12 cellular contexts compared by ENCODE assay signal in the genomic region with DNA sequence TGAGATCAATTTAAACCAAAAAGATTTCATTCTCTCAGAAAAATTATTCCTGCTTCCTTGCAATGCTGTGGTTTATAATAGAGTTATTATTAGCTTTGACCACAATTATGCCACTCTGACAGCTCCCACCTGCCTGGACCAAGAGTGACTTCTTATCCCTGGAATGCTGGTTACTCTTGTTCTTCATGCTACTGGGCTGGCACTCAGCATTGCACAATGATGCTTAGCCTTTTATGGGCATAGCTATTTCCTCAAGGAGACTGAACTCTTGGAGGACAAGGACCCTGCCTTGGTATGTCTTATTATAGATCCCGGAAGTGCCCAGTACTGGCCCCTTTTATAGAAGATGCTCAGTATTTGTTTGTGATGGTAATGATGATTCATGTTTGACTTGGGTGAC.
DNase-seq lines count a peak whose midpoint lies in the region; ATAC-seq, FAIRE-seq and TF ChIP-seq lines count a peak whose summit lies in the region.
"Had no signal": no experiment of that assay in that cellular context is flagged by ENCODE, and none has a peak within 500 bp of the region (broad histone marks: within the 10 kb centered on the region; RNA-seq: fewer than 3 reads in every experiment).

No MANE protein-coding gene starts in this region.

- H3K27ac ChIP-seq in HepG2 (ENCODE audit: extremely low read length, insufficient read depth, low read length) (no peak overlapping the region), testis (no peak overlapping the region)
- H3K27ac ChIP-seq: HL-60, skin epidermis had no signal

- no peak for TF ChIP-seq CTCF in HepG2 (CRISPR knock-in tag; IDR thresholded peaks at IDR 0.05)
- TF ChIP-seq CTCF in testis (IDR thresholded peaks at IDR 0.05): no peak

- no peak for ATAC-seq in HepG2
- ATAC-seq: activated T-cell treated with anti-CD3 and anti-CD28 coated beads, Interleukin-2, amount 50 U/mL, for 4 hours had no signal

- CTCF ChIA-PET in HepG2 (lab: Yijun Ruan, JAX; ENCODE audit: low intra/inter-chr PET ratio, low total read pairs): no interaction called here

- H3K36me3 ChIP-seq in HepG2 (replicated peaks in 1 of 2; ENCODE audit: control insufficient read depth in 1 of 2, insufficient read depth in 2 of 2, low read length in 2 of 2) (no peaks in the 10 kb centered on the region), testis (ENCODE audit: low read depth, missing control alignments) (no peaks in the 10 kb centered on the region)
- H3K36me3 ChIP-seq: heart right ventricle had no signal

- POLR2A ChIA-PET in HepG2 (lab: Yijun Ruan, JAX): no interaction called here

- H3K9me3 ChIP-seq in HepG2 (ENCODE audit: low read length) (no peaks in the 10 kb centered on the region), testis (no peaks in the 10 kb centered on the region)
- H3K9me3 ChIP-seq: heart right ventricle had no signal

- in situ Hi-C loops in T47D (cut with HindIII; ENCODE audit: low pct_unique_long_range_greater_than_20kb, low sequenced_read_pairs) (no loop called here), HepG2 (cut with HindIII; ENCODE audit: extremely low pct_ligation_motif_present, low pct_unique_long_range_greater_than_20kb) (no loop called here)

- H4K20me1 ChIP-seq in HepG2 (ENCODE audit: insufficient read depth, low read length): no peaks in the 10 kb centered on the region

- no peak overlapping the region for H3K4me2 ChIP-seq in HepG2 (ENCODE audit: low read depth, low read length)

- TF ChIP-seq POLR2A in HepG2 (IDR thresholded peaks at IDR 0.05; ENCODE audit: insufficient read depth in 1 of 2, low read depth in 2 of 2, low read length in 2 of 2) (no peak), testis (IDR thresholded peaks at IDR 0.05) (no peak)

- H3K9ac ChIP-seq in HepG2 (ENCODE audit: insufficient read depth, low read depth, low read length): no peak overlapping the region

- no peak overlapping the region for H2AFZ ChIP-seq in HepG2 (ENCODE audit: low read length)

- no TSS peak for BruUV-seq in HepG2 (replicated peaks; lab: Mats Ljungman, UMichigan)

- no peak; the same call in 1 of the 2 replicates for TF ChIP-seq RAD21 in Ishikawa (IDR thresholded peaks at IDR 0.05; ENCODE audit: low read depth)
- no peak for TF ChIP-seq RAD21 in HepG2 (CRISPR knock-in tag; IDR thresholded peaks at IDR 0.05)

- TF ChIP-seq EP300 in Ishikawa (IDR thresholded peaks at IDR 0.05; ENCODE audit: borderline replicate concordance) (peak; percentile 91), HepG2 (IDR thresholded peaks at IDR 0.05; ENCODE audit: low read depth in 2 of 2, low read length in 2 of 2) (no peak), HepG2 (CRISPR knock-in tag; IDR thresholded peaks at IDR 0.05; ENCODE audit: borderline replicate concordance) (no peak)

- H3K4me3 ChIP-seq in HepG2 (replicated peaks in 1 of 3; ENCODE audit: insufficient read depth in 1 of 3, low read depth in 2 of 3, low read length in 3 of 3) (no peak overlapping the region), testis (no peak overlapping the region)
- H3K4me3 ChIP-seq: heart right ventricle, skin epidermis had no signal

- no peak for FAIRE-seq in HepG2 (lab: Jason Lieb, UNC)

- WGBS in HepG2 (ENCODE audit: low lambda C conversion rate): 79% methylated on average over 1 of the region's 1 CpG
- WGBS in testis, 2 donors: 67 to 79% methylated on average over 1 of the region's 1 CpG

- H3K27me3 ChIP-seq in HepG2 (ENCODE audit: control insufficient read depth in 1 of 2, insufficient read depth in 2 of 2, low read length in 2 of 2): peaks cover 0 to 4% of the 10 kb centered on the region in 2 experiments; a peak in 1 of 5 replicates
- no peaks in the 10 kb centered on the region for H3K27me3 ChIP-seq in testis
- H3K27me3 ChIP-seq: heart right ventricle had no signal

- DNase-seq in AG08395 (ENCODE audit: low spot score) (peak; percentile 88), T47D (ENCODE audit: low read depth in 1 of 2, low spot score in 1 of 2) (peak; percentile 45 to 96), HepG2 (ENCODE audit: low spot score) (no peak), NCI-H2081 (lab: John Stamatoyannopoulos, UW) (no peak), testis (no peak), NCI-H128 (lab: John Stamatoyannopoulos, UW; ENCODE audit: unreplicated experiment) (no peak)
- DNase-seq in activated naive CD4-positive, alpha-beta T cell treated with Interleukin-2 at 50 U/mL for 16 hours: no peak
- DNase-seq: activated T-cell treated with anti-CD3 and anti-CD28 coated beads, Interleukin-2, amount 50 U/mL, for 4 hours; heart right ventricle had no signal

- no peaks in the 10 kb centered on the region for H3K4me1 ChIP-seq in HepG2 (ENCODE audit: insufficient read depth, low read length)
- no peaks in the 10 kb centered on the region for H3K4me1 ChIP-seq in testis

- H3K79me2 ChIP-seq in HepG2 (ENCODE audit: insufficient read depth, low read length): no peaks in the 10 kb centered on the region

- intact Hi-C loops in HepG2 (cut with micrococcal nuclease; ENCODE audit: unreplicated experiment) (no loop called here), testis (cut with DNase I; ENCODE audit: low total_unique reads) (no loop called here)

TF ChIP-seq in Ishikawa, 13 proteins besides CTCF, POLR2A, EP300 and RAD21 (continues in another document):
- TF ChIP-seq FOXM1 (IDR thresholded peaks at IDR 0.05; ENCODE audit: borderline replicate concordance, low read depth) (peak; percentile 80), TAF1 (IDR thresholded peaks at IDR 0.05; ENCODE audit: low read depth) (no peak), CEBPB (IDR thresholded peaks at IDR 0.05) (peak; percentile 100), TEAD4 (IDR thresholded peaks at IDR 0.05) (peak; percentile 99), TCF12 (IDR thresholded peaks at IDR 0.05; ENCODE audit: low read depth) (peak; percentile 93), MAX (IDR thresholded peaks at IDR 0.05) (peak; percentile 41; the same call in 1 of the 2 replicates), EGR1 (IDR thresholded peaks at IDR 0.05) (no peak), ZBTB7A (IDR thresholded peaks at IDR 0.05; ENCODE audit: low read depth) (no peak)
- TF ChIP-seq, protein P1, sequence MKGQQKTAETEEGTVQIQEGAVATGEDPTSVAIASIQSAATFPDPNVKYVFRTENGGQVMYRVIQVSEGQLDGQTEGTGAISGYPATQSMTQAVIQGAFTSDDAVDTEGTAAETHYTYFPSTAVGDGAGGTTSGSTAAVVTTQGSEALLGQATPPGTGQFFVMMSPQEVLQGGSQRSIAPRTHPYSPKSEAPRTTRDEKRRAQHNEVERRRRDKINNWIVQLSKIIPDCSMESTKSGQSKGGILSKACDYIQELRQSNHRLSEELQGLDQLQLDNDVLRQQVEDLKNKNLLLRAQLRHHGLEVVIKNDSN (IDR thresholded peaks at IDR 0.05): no peak

TF ChIP-seq in HepG2, 621 proteins besides CTCF, POLR2A, EP300 and RAD21:
- TF ChIP-seq, protein P2, sequence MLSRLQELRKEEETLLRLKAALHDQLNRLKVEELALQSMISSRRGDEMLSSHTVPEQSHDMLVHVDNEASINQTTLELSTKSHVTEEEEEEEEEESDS (CRISPR knock-in tag; IDR thresholded peaks at IDR 0.05; ENCODE audit: borderline replicate concordance): no peak
- TF ChIP-seq ETV5 (CRISPR knock-in tag; IDR thresholded peaks at IDR 0.05; ENCODE audit: borderline replicate concordance) (no peak), SRF (IDR thresholded peaks at IDR 0.05; ENCODE audit: low read depth, low read length) (0 out of 2 replicates have a peak, but pooled peaks have one; percentile 25)
- TF ChIP-seq, protein P3, sequence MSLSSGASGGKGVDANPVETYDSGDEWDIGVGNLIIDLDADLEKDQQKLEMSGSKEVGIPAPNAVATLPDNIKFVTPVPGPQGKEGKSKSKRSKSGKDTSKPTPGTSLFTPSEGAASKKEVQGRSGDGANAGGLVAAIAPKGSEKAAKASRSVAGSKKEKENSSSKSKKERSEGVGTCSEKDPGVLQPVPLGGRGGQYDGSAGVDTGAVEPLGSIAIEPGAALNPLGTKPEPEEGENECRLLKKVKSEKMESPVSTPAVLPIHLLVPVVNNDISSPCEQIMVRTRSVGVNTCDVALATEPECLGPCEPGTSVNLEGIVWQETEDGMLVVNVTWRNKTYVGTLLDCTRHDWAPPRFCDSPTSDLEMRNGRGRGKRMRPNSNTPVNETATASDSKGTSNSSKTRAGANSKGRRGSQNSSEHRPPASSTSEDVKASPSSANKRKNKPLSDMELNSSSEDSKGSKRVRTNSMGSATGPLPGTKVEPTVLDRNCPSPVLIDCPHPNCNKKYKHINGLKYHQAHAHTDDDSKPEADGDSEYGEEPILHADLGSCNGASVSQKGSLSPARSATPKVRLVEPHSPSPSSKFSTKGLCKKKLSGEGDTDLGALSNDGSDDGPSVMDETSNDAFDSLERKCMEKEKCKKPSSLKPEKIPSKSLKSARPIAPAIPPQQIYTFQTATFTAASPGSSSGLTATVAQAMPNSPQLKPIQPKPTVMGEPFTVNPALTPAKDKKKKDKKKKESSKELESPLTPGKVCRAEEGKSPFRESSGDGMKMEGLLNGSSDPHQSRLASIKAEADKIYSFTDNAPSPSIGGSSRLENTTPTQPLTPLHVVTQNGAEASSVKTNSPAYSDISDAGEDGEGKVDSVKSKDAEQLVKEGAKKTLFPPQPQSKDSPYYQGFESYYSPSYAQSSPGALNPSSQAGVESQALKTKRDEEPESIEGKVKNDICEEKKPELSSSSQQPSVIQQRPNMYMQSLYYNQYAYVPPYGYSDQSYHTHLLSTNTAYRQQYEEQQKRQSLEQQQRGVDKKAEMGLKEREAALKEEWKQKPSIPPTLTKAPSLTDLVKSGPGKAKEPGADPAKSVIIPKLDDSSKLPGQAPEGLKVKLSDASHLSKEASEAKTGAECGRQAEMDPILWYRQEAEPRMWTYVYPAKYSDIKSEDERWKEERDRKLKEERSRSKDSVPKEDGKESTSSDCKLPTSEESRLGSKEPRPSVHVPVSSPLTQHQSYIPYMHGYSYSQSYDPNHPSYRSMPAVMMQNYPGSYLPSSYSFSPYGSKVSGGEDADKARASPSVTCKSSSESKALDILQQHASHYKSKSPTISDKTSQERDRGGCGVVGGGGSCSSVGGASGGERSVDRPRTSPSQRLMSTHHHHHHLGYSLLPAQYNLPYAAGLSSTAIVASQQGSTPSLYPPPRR (CRISPR knock-in tag; IDR thresholded peaks at IDR 0.05; ENCODE audit: borderline replicate concordance): no peak

Comparison
In these comparisons a context has a peak if more than half of its experiments do, and no peak if none do; other contexts are left out.
1. DNase-seq: peak in AG08395 (single experiment) and T47D (2 of 2); none in HepG2 (single experiment), NCI-H2081 (0 of 2), testis (single experiment), activated naive CD4-positive, alpha-beta T cell treated with Interleukin-2 at 50 U/mL for 16 hours (single experiment) and NCI-H128 (single experiment).